ENCODE assay signal across 8 cellular contexts in genomic region chr12:108664338-108665258, GRCh38. TPM values are rescaled to one million over a fixed set of nuclear protein-coding genes. Genes with fewer than 3 reads are reported as not detected.
DNase-seq lines count a peak whose midpoint lies in the region; ATAC-seq and TF ChIP-seq lines count a peak whose summit lies in the region.

No MANE protein-coding gene starts in this region.

- H3K27ac ChIP-seq in ACC112 (ENCODE audit: low read depth, low read length) (peak overlapping the region; percentile 82), VCaP (0 out of 2 replicates have a peak overlapping the region, but pooled peaks have one; percentile 3), mammary epithelial cell (ENCODE audit: insufficient read depth, low read depth, low read length) (peak overlapping the region; percentile 75)

- CTCF ChIA-PET in mammary epithelial cell (lab: Charles Lee; ENCODE audit: low non-redundant PET), result interaction anchor here (0.6 kb wide), 3 partner anchors 60 to 285 kb away, joined by 3 to 10 read pairs (median 5); no protein-coding TSS in a partner anchor

- dilution Hi-C loops in mammary epithelial cell (cut with HindIII; ENCODE audit: low sequenced_read_pairs), result loop anchor here (5.0 to 10.0 kb wide), 2 partner anchors 38 to 60 kb away; no protein-coding TSS in a partner anchor

- H3K9me3 ChIP-seq in mammary epithelial cell (replicated peaks; ENCODE audit: insufficient read depth, low read length), result no peaks in the 10 kb centered on the region

- intact Hi-C loops in mammary epithelial cell (cut with micrococcal nuclease), result loop anchor here (1.0 to 2.0 kb wide), 8 partner anchors 26 to 429 kb away; partner anchors contain the start of genes ALKBH2 and CORO1C

- WGBS in mammary epithelial cell (ENCODE audit: low coverage, missing lambda C conversion rate), result 4% methylated on average over 5 of the region's 5 CpGs

- ATAC-seq in GM18519 (IDR thresholded peaks at IDR 0.05; ENCODE audit: low FRiP score, unreplicated experiment) (peak; percentile 38), HG03064 (IDR thresholded peaks at IDR 0.05; ENCODE audit: low read depth, unreplicated experiment) (peak; percentile 71)

- DNase-seq in NCI-H2107 treated with DMSO at 0.1 percent for 48 hours (lab: John Stamatoyannopoulos, UW; ENCODE audit: unreplicated experiment) (peak; percentile 81), mammary epithelial cell (peak; percentile 90), iris pigment epithelial cell (ENCODE audit: low read depth) (peak; percentile 97)
- DNase-seq in stimulated activated CD4-positive, alpha-beta T cell treated with anti-CD3 and anti-CD28 coated beads, Interleukin-12 subunit alpha, Interleukin-12 subunit beta, amount 100 ng/mL, for 48 hours (ENCODE audit: low read depth in 2 of 3, low spot score in 1 of 3), result peak; percentile 75 to 94 (median 81)

- no peaks in the 10 kb centered on the region for H3K27me3 ChIP-seq in ACC112 (ENCODE audit: insufficient read depth, low read length)
- H3K27me3 ChIP-seq in mammary epithelial cell (ENCODE audit: insufficient read depth, low read length), result no peaks in the 10 kb centered on the region

- in situ Hi-C loops in mammary epithelial cell (cut with MboI; ENCODE audit: low sequenced_read_pairs in 2 of 2), result loop anchor here in 1 of 2 donors (5.0 kb wide), 1 partner anchor 138 kb away; no protein-coding TSS in a partner anchor

- H3K79me2 ChIP-seq in ACC112 (ENCODE audit: control insufficient read depth, insufficient read depth, low read length, unreplicated experiment), result peaks cover 92% of the 10 kb centered on the region
- peaks cover 90% of the 10 kb centered on the region for H3K79me2 ChIP-seq in mammary epithelial cell (ENCODE audit: insufficient read depth, low read length)

- H2AFZ ChIP-seq in ACC112 (ENCODE audit: low read length, unreplicated experiment) (no peak overlapping the region), mammary epithelial cell (ENCODE audit: low read depth, low read length) (no peak overlapping the region)

- no peaks in the 10 kb centered on the region for H4K20me1 ChIP-seq in mammary epithelial cell (ENCODE audit: insufficient read depth, low read length)

- BruUV-seq in mammary epithelial cell (replicated peaks; lab: Mats Ljungman, UMichigan), result no TSS peak

- H3K4me3 ChIP-seq in ACC112 (ENCODE audit: low read depth, low read length) (peak overlapping the region; percentile 44), mammary epithelial cell (replicated peaks in 1 of 3; ENCODE audit: insufficient read depth in 1 of 3, low read depth in 2 of 3, low read length in 3 of 3) (no peak overlapping the region)

- H3K36me3 ChIP-seq in ACC112 (ENCODE audit: insufficient read depth, low read length) (peaks cover 5% of the 10 kb centered on the region; the same call in 1 of the 2 replicates), mammary epithelial cell (ENCODE audit: insufficient read depth, low read length) (peaks cover 2% of the 10 kb centered on the region)

- H3K9ac ChIP-seq in mammary epithelial cell (ENCODE audit: insufficient read depth, low read length), result peak overlapping the region; percentile 62

- TF ChIP-seq CTCF in VCaP (conservative IDR thresholded peaks at IDR 0.05) (peak; percentile 98), mammary epithelial cell (conservative IDR thresholded peaks at IDR 0.05 in 1 of 2, IDR thresholded peaks at IDR 0.05 in 1 of 2; ENCODE audit: extremely low read depth in 1 of 2, insufficient read depth in 1 of 2, low read depth in 1 of 2, low read length in 2 of 2) (peak; percentile 97 to 98)

- H3K4me2 ChIP-seq in mammary epithelial cell (ENCODE audit: insufficient read depth, low read depth, low read length), result peak overlapping the region; percentile 72

- H3K4me1 ChIP-seq in ACC112 (ENCODE audit: control insufficient read depth, insufficient read depth, low read length, unreplicated experiment) (peaks cover 69% of the 10 kb centered on the region), mammary epithelial cell (ENCODE audit: insufficient read depth, low read length) (peaks cover 21% of the 10 kb centered on the region)

RNA-seq across cellular contexts. Expression of gene SELPLG, which starts 30.9 kb away (rescaled TPM):
- under 1 TPM; 0.47 to 0.50 TPM for total RNA-seq in mammary epithelial cell
- polyA plus RNA-seq in mammary epithelial cell, result 0.63 TPM
- polyA minus RNA-seq in mammary epithelial cell, result not detected

Comparison
In these comparisons a context has a peak if more than half of its experiments do, and no peak if none do; other contexts are left out.
1. H3K27ac ChIP-seq: peak in every context shown above with its lines; median percentile 82 in ACC112; 75 in mammary epithelial cell; 3 in VCaP.